ENCODE assay signal across 19 cellular contexts in genomic region chr19:40414536-40415535, GRCh38. TPM values are rescaled to one million over a fixed set of nuclear protein-coding genes. Genes with fewer than 3 reads are reported as not detected.
A peak's percentile ranks its signal among the peaks of the same experiment; 100 is the strongest.
DNase-seq lines count a peak whose midpoint lies in the region; ATAC-seq and TF ChIP-seq lines count a peak whose summit lies in the region.
"Had no signal": no experiment of that assay in that cellular context is flagged by ENCODE, and none has a peak within 500 bp of the region (broad histone marks: within the 10 kb centered on the region; RNA-seq: fewer than 3 reads in every experiment).

No MANE protein-coding gene starts in this region.

- no peak overlapping the region for H3K27ac Mint-ChIP-seq in endodermal cell

- H3K4me3 ChIP-seq in KMS-11 (IDR thresholded peaks at IDR 0.05; ENCODE audit: insufficient read depth, low read depth, low read length), result no peak overlapping the region
- no peak overlapping the region for H3K4me3 ChIP-seq in endodermal cell (ENCODE audit: low read length)
- no peak overlapping the region for H3K4me3 ChIP-seq in SJCRH30
- H3K4me3 ChIP-seq: adrenal gland, suprapubic skin had no signal

- H3K27me3 ChIP-seq in KMS-11 (ENCODE audit: insufficient read depth, low read depth), result no peaks in the 10 kb centered on the region
- H3K27me3 ChIP-seq in endodermal cell (ENCODE audit: control insufficient read depth, insufficient read depth, low read length, poor library complexity, severe bottlenecking), result no peaks in the 10 kb centered on the region
- peaks cover 10% of the 10 kb centered on the region for H3K27me3 ChIP-seq in SJCRH30
- H3K27me3 ChIP-seq: adrenal gland, suprapubic skin had no signal

- no peaks in the 10 kb centered on the region for H3K9me3 ChIP-seq in endodermal cell (ENCODE audit: control insufficient read depth, low read length)
- H3K9me3 ChIP-seq in SJCRH30 (replicated peaks), result no peaks in the 10 kb centered on the region
- H3K9me3 ChIP-seq: adrenal gland, suprapubic skin had no signal

- peak; percentile 58 for DNase-seq in endodermal cell
- no peak for DNase-seq in sciatic nerve (ENCODE audit: low spot score)
- no peak for DNase-seq in OCI-M1 (lab: John Stamatoyannopoulos, UW)
- no peak for DNase-seq in SJCRH30
- DNase-seq: activated CD4-positive, alpha-beta T cell treated with anti-CD3 and anti-CD28 coated beads for 4 hours; activated T-cell treated with anti-CD3 and anti-CD28 coated beads, Interleukin-2, amount 50 U/mL, for 1 hour; adrenal gland; C1 segment of cervical spinal cord; DND-41; H9; kidney; NCI-H1092 treated with DMSO at 0.1 percent for 48 hours; NCI-H2171 treated with DMSO at 0.1 percent for 48 hours; SHP77; T-helper 9 cell had no signal

- intact Hi-C loops in sciatic nerve (cut with DNase I), result no loop called here

- H3K9ac ChIP-seq in KMS-11 (no peak overlapping the region), endodermal cell (ENCODE audit: extremely low read depth, low read length, poor library complexity, severe bottlenecking) (no peak overlapping the region)

- no peaks in the 10 kb centered on the region for H3K36me3 ChIP-seq in KMS-11 (ENCODE audit: insufficient read depth)
- H3K36me3 ChIP-seq in endodermal cell (ENCODE audit: control insufficient read depth, insufficient read depth, low read length), result no peaks in the 10 kb centered on the region
- H3K36me3 ChIP-seq in SJCRH30, result no peaks in the 10 kb centered on the region
- H3K36me3 ChIP-seq: adrenal gland, suprapubic skin had no signal

- no peaks in the 10 kb centered on the region for H3K27me3 Mint-ChIP-seq in endodermal cell (ENCODE audit: insufficient read depth)

- H2AFZ ChIP-seq in KMS-11 (ENCODE audit: low read depth), result 0 out of 2 replicates have a peak overlapping the region, but pooled peaks have one; percentile 6

- H3K4me1 ChIP-seq in KMS-11 (ENCODE audit: low read depth, poor library complexity, severe bottlenecking), result peaks cover 13% of the 10 kb centered on the region
- no peaks in the 10 kb centered on the region for H3K4me1 ChIP-seq in endodermal cell (ENCODE audit: control insufficient read depth, insufficient read depth, low read length)
- H3K4me1 ChIP-seq in SJCRH30, result peaks cover 18% of the 10 kb centered on the region; the same call in 1 of the 2 replicates

- TF ChIP-seq CTCF in KMS-11 (conservative IDR thresholded peaks at IDR 0.05; ENCODE audit: low read depth, low read length) (no peak), endodermal cell (conservative IDR thresholded peaks at IDR 0.05) (no peak)

- no peaks in the 10 kb centered on the region for H3K9me3 Mint-ChIP-seq in endodermal cell

- H3K4me1 Mint-ChIP-seq in endodermal cell, result peaks cover 5% of the 10 kb centered on the region

- ATAC-seq in sciatic nerve (peak; percentile 27), GM18511 (IDR thresholded peaks at IDR 0.05; ENCODE audit: unreplicated experiment) (no peak)

- 92 to 97% methylated on average over 13 to 21 of the region's 21 CpGs for WGBS in endodermal cell (ENCODE audit: insufficient coverage in 1 of 2, insufficient read length in 1 of 2), 2 experiments

- H3K36me3 Mint-ChIP-seq in endodermal cell (ENCODE audit: low read depth), result no peaks in the 10 kb centered on the region

- no peaks in the 10 kb centered on the region for H3K79me2 ChIP-seq in KMS-11 (ENCODE audit: insufficient read depth, low read depth)

- no peak overlapping the region for H3K4me3 Mint-ChIP-seq in endodermal cell
- H3K4me3 Mint-ChIP-seq: H9 had no signal

- no peaks in the 10 kb centered on the region for H4K20me1 ChIP-seq in KMS-11 (ENCODE audit: insufficient read depth)

- H3K4me2 ChIP-seq in KMS-11, result no peak overlapping the region

- H3K27ac ChIP-seq in KMS-11, result no peak overlapping the region
- H3K27ac ChIP-seq in endodermal cell (ENCODE audit: low read depth, low read length), result no peak overlapping the region
- H3K27ac ChIP-seq in SJCRH30, result no peak overlapping the region
- H3K27ac ChIP-seq: adrenal gland, suprapubic skin had no signal

RNA-seq across cellular contexts. Expression of gene PRX, which starts 1.7 kb away (rescaled TPM):
- total RNA-seq in endodermal cell (1 to 10 TPM; 3.3 to 6.4 TPM), sciatic nerve (801 TPM)
- polyA plus RNA-seq in endodermal cell (2013, experiment 1 of 2), result 4.4 TPM
- polyA plus RNA-seq in endodermal cell (2013, experiment 2 of 2), result 3.6 TPM
- total RNA-seq in SJCRH30 (2014; rRNA removed; shearing (Covaris generic)), result 2.9 and 4.0 TPM in 2 replicates

RNA-seq across cellular contexts. Expression of gene SERTAD1, which starts 11.0 kb away (rescaled TPM):
- total RNA-seq in endodermal cell, result 1 to 10 TPM; 4.0 to 4.5 TPM
- polyA plus RNA-seq in endodermal cell (2013, experiment 1 of 2), result 3.9 TPM
- polyA plus RNA-seq in endodermal cell (2013, experiment 2 of 2), result 4.5 TPM
- total RNA-seq in sciatic nerve, result 18.0 TPM
- 4.4 and 5.3 TPM in 2 replicates for total RNA-seq in SJCRH30 (2014; rRNA removed; shearing (Covaris generic))

RNA-seq across cellular contexts. Expression of gene HIPK4, which starts 24.9 kb away (rescaled TPM):
- total RNA-seq in endodermal cell (under 1 TPM in 1 of 2 donors, not detected in 1; 0.31 TPM), sciatic nerve (0.36 TPM)
- 0.14 TPM for polyA plus RNA-seq in endodermal cell (2013, experiment 1 of 2)
- polyA plus RNA-seq in endodermal cell (2013, experiment 2 of 2), result 0.29 TPM
- 0.10 TPM in 1 of 2 replicates, not detected in the other for total RNA-seq in SJCRH30 (2014; rRNA removed; shearing (Covaris generic))
- total RNA-seq: epithelial cell of proximal tubule had no signal

RNA-seq across cellular contexts. Expression of gene SERTAD3, which starts 29.3 kb away (rescaled TPM):
- total RNA-seq in endodermal cell (10 to 100 TPM; 47.7 to 62.6 TPM), sciatic nerve (47.2 TPM)
- 23.6 TPM for polyA plus RNA-seq in endodermal cell (2013, experiment 1 of 2)
- polyA plus RNA-seq in endodermal cell (2013, experiment 2 of 2), result 23.0 TPM
- 29.7 and 35.6 TPM in 2 replicates for total RNA-seq in SJCRH30 (2014; rRNA removed; shearing (Covaris generic))

RNA-seq across cellular contexts. Expression of gene BLVRB, which starts 50.7 kb away (rescaled TPM):
- total RNA-seq in endodermal cell (10 to 100 TPM; 24.7 to 41.0 TPM), sciatic nerve (83.8 TPM)
- polyA plus RNA-seq in endodermal cell (2013, experiment 1 of 2), result 18.1 TPM
- polyA plus RNA-seq in endodermal cell (2013, experiment 2 of 2), result 18.8 TPM
- total RNA-seq in SJCRH30 (2014; rRNA removed; shearing (Covaris generic)), result 3.8 and 6.6 TPM in 2 replicates

Comparison
In these comparisons a context has a peak if more than half of its experiments do, and no peak if none do; other contexts are left out.
1. RNA of gene PRX, which starts 1.7 kb away (total RNA-seq): 801 TPM in sciatic nerve (single experiment); 3.3 to 6.4 TPM in endodermal cell and 2.9 to 4.0 TPM in SJCRH30; every median in the first group is over 100 times any median in the second.